Comparison of ENCODE assay signal across 9 cellular contexts in genomic region chr1:44723496-44724407, GRCh38. TPM values are rescaled to one million over a fixed set of nuclear protein-coding genes. Genes with fewer than 3 reads are reported as not detected.
A peak's percentile ranks its signal among the peaks of the same experiment; 100 is the strongest.
DNase-seq lines count a peak whose midpoint lies in the region; ATAC-seq, FAIRE-seq and TF ChIP-seq lines count a peak whose summit lies in the region.
"Had no signal": no experiment of that assay in that cellular context is flagged by ENCODE, and none has a peak within 500 bp of the region (broad histone marks: within the 10 kb centered on the region; RNA-seq: fewer than 3 reads in every experiment).

No MANE protein-coding gene starts in this region.

- no peak for ATAC-seq in GM23338
- peak in 2 of 4 experiments; percentile 30 to 41 for ATAC-seq in T-cell (replicated peaks in 1 of 4)
- peak; percentile 4 for ATAC-seq in stimulated activated naive CD8-positive, alpha-beta T cell treated with anti-CD3 and anti-CD28 coated beads, Interleukin-15, Interleukin-2, amounts not matched to agents 100 U/mL and 50 U/mL, for 24 hours

- CTCF ChIA-PET in T-cell (lab: Charles Lee): interaction anchor here in 1 of 2 donors (0.6 kb wide), 1 partner anchor 8 kb away, joined by 4 read pairs; no protein-coding TSS in a partner anchor

- H3K36me3 ChIP-seq in GM23338 (ENCODE audit: insufficient read depth): no peaks in the 10 kb centered on the region
- no peaks in the 10 kb centered on the region for H3K36me3 ChIP-seq in astrocyte (ENCODE audit: insufficient read depth, low read length)

- no peak overlapping the region for H3K9ac ChIP-seq in astrocyte (ENCODE audit: low read length)
- H3K9ac ChIP-seq: KMS-11 had no signal

- no peak overlapping the region for H3K4me3 Mint-ChIP-seq in GM23338
- peak overlapping the region; percentile 67 to 70 (median 69) for H3K4me3 Mint-ChIP-seq in T-cell
- no peak overlapping the region for H3K4me3 Mint-ChIP-seq in astrocyte (ENCODE audit: unreplicated experiment)

- FAIRE-seq in astrocyte (lab: Jason Lieb, UNC): no peak

- H4K20me1 ChIP-seq in GM23338 (replicated peaks; ENCODE audit: insufficient read depth) (no peaks in the 10 kb centered on the region), astrocyte (ENCODE audit: insufficient read depth, low read length) (no peaks in the 10 kb centered on the region)

- DNase-seq in GM23338 (ENCODE audit: low spot score): no peak
- DNase-seq in T-cell: peak in 4 of 34 experiments; percentile 21 to 37 (median 24)
- no peak for DNase-seq in astrocyte (ENCODE audit: low read depth)
- peak; percentile 66 for DNase-seq in stimulated activated naive CD8-positive, alpha-beta T cell treated with anti-CD3 and anti-CD28 coated beads, Interleukin-15, Interleukin-2, amounts not matched to agents 100 U/mL and 50 U/mL, for 24 hours
- DNase-seq in DMS 273 (lab: John Stamatoyannopoulos, UW; ENCODE audit: unreplicated experiment): no peak
- no peak for DNase-seq in NCI-H128 (lab: John Stamatoyannopoulos, UW; ENCODE audit: unreplicated experiment)
- no peak for DNase-seq in NCI-H524 (lab: John Stamatoyannopoulos, UW)

- H2AFZ ChIP-seq in GM23338: peak overlapping the region; percentile 95
- H2AFZ ChIP-seq in astrocyte (ENCODE audit: low read depth, low read length): no peak overlapping the region

- H3K4me3 ChIP-seq in GM23338: no peak overlapping the region
- H3K4me3 ChIP-seq in astrocyte (ENCODE audit: insufficient read depth, low read depth, low read length): no peak overlapping the region

- H3K9me3 Mint-ChIP-seq in GM23338: peaks cover 2% of the 10 kb centered on the region; the same call in 1 of the 3 replicates
- H3K9me3 Mint-ChIP-seq in T-cell: no peaks in the 10 kb centered on the region
- H3K9me3 Mint-ChIP-seq in astrocyte (ENCODE audit: unreplicated experiment): peaks cover 2% of the 10 kb centered on the region

- POLR2A ChIA-PET in T-cell (lab: Charles Lee): interaction anchor here (0.6 to 1.8 kb wide), 2 partner anchors 85 to 265 kb away, joined by 3 to 8 read pairs; partner anchors contain the start of gene BTBD19 (in 1 of the 2)

- H3K79me2 ChIP-seq in GM23338 (replicated peaks; ENCODE audit: insufficient read depth) (no peaks in the 10 kb centered on the region), astrocyte (ENCODE audit: insufficient read depth, low read length) (no peaks in the 10 kb centered on the region)

- H3F3A ChIP-seq in GM23338 (replicated peaks; ENCODE audit: low read depth): 0 out of 2 replicates have a peak, but pooled peaks cover 3% of the 10 kb centered on the region

- no peaks in the 10 kb centered on the region for H3K27me3 ChIP-seq in GM23338 (ENCODE audit: insufficient read depth)
- no peaks in the 10 kb centered on the region for H3K27me3 ChIP-seq in astrocyte (ENCODE audit: insufficient read depth, low read length)

- H3K36me3 Mint-ChIP-seq in GM23338 (ENCODE audit: low read depth) (no peaks in the 10 kb centered on the region), T-cell (no peaks in the 10 kb centered on the region), astrocyte (ENCODE audit: low read depth, unreplicated experiment) (no peaks in the 10 kb centered on the region)

- H3K27ac ChIP-seq in GM23338 (ENCODE audit: low read depth) (no peak overlapping the region), astrocyte (ENCODE audit: low read depth, low read length) (no peak overlapping the region)
- H3K27ac ChIP-seq: KMS-11 had no signal

- H3K4me1 Mint-ChIP-seq in GM23338 (no peaks in the 10 kb centered on the region; the same call in 2 of the 3 replicates), T-cell (peaks cover 55 to 68% (median 60%) of the 10 kb centered on the region in 3 donors), astrocyte (ENCODE audit: low read depth, unreplicated experiment) (peaks cover 4% of the 10 kb centered on the region)

- H3K4me2 ChIP-seq in GM23338 (no peak overlapping the region), astrocyte (ENCODE audit: low read length) (no peak overlapping the region)
- H3K4me2 ChIP-seq: KMS-11 had no signal

- H3K9me2 ChIP-seq in GM23338 (ENCODE audit: insufficient read depth): no peaks in the 10 kb centered on the region

- H3K27me3 Mint-ChIP-seq in GM23338 (ENCODE audit: insufficient read depth, low read depth, poor library complexity) (peaks cover 12% of the 10 kb centered on the region), T-cell (no peaks in the 10 kb centered on the region), astrocyte (ENCODE audit: low read depth, unreplicated experiment) (no peaks in the 10 kb centered on the region)

- H3K27ac Mint-ChIP-seq in GM23338 (no peak overlapping the region; the same call in 1 of the 2 replicates), T-cell (peak overlapping the region; percentile 91 to 93), astrocyte (ENCODE audit: unreplicated experiment) (peak overlapping the region; percentile 72)

- TF ChIP-seq CTCF in GM23338 (conservative IDR thresholded peaks at IDR 0.05; ENCODE audit: low read depth in 2 of 2): no peak
- no peak for TF ChIP-seq CTCF in astrocyte (IDR thresholded peaks at IDR 0.05; ENCODE audit: insufficient read depth, low read depth, low read length)

- H3K4me1 ChIP-seq in GM23338 (ENCODE audit: insufficient read depth): no peaks in the 10 kb centered on the region
- H3K4me1 ChIP-seq in astrocyte (ENCODE audit: insufficient read depth, low read length): peaks cover 3% of the 10 kb centered on the region

- no peaks in the 10 kb centered on the region for H3K9me3 ChIP-seq in astrocyte (ENCODE audit: insufficient read depth, low read depth, low read length)

TF ChIP-seq in GM23338, 12 proteins besides CTCF, POLR2A, EP300 and RAD21 (continues in another document):
- TF ChIP-seq STAT1 (IDR thresholded peaks at IDR 0.05; ENCODE audit: unreplicated experiment) (no peak), EZH2phosphoT487 (IDR thresholded peaks at IDR 0.05; ENCODE audit: unreplicated experiment) (no peak)
- TF ChIP-seq, protein P1, sequence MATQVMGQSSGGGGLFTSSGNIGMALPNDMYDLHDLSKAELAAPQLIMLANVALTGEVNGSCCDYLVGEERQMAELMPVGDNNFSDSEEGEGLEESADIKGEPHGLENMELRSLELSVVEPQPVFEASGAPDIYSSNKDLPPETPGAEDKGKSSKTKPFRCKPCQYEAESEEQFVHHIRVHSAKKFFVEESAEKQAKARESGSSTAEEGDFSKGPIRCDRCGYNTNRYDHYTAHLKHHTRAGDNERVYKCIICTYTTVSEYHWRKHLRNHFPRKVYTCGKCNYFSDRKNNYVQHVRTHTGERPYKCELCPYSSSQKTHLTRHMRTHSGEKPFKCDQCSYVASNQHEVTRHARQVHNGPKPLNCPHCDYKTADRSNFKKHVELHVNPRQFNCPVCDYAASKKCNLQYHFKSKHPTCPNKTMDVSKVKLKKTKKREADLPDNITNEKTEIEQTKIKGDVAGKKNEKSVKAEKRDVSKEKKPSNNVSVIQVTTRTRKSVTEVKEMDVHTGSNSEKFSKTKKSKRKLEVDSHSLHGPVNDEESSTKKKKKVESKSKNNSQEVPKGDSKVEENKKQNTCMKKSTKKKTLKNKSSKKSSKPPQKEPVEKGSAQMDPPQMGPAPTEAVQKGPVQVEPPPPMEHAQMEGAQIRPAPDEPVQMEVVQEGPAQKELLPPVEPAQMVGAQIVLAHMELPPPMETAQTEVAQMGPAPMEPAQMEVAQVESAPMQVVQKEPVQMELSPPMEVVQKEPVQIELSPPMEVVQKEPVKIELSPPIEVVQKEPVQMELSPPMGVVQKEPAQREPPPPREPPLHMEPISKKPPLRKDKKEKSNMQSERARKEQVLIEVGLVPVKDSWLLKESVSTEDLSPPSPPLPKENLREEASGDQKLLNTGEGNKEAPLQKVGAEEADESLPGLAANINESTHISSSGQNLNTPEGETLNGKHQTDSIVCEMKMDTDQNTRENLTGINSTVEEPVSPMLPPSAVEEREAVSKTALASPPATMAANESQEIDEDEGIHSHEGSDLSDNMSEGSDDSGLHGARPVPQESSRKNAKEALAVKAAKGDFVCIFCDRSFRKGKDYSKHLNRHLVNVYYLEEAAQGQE (IDR thresholded peaks at IDR 0.05; ENCODE audit: unreplicated experiment): no peak

RNA-seq across cellular contexts. Expression of gene RNU5D-1, which starts 7.2 kb away (rescaled TPM):
- total RNA-seq in GM23338 (2014; rRNA removed; shearing (Covaris generic)): not detected in 2 replicates
- not detected in 2 replicates for polyA plus RNA-seq in GM23338 (2016; fragmentation: Nextera tagmentation; extraction: Ambion mirVana)
- total RNA-seq in T-cell (10 to 100 TPM in 1 of 5 donors, not detected in 4; 21.4 TPM), astrocyte (not detected in 2 replicates)
- total RNA-seq: lung microvascular endothelial cell had no signal

RNA-seq across cellular contexts. Expression of gene KIF2C, which starts 15.9 kb away (rescaled TPM):
- total RNA-seq in GM23338 (2014; rRNA removed; shearing (Covaris generic)): 58.2 and 62.9 TPM in 2 replicates
- 35.9 and 38.0 TPM in 2 replicates for polyA plus RNA-seq in GM23338 (2016; fragmentation: Nextera tagmentation; extraction: Ambion mirVana)
- total RNA-seq in T-cell (1 to 10 TPM in 3 of 5 donors, under 1 TPM in 2; 0.68 to 1.6 (median 1.1) TPM), astrocyte (1.9 and 3.2 TPM in 2 replicates)

RNA-seq across cellular contexts. Expression of gene ARMH1, which starts 49.2 kb away (rescaled TPM):
- total RNA-seq in GM23338 (2014; rRNA removed; shearing (Covaris generic)): 0.31 and 0.62 TPM in 2 replicates
- 1.0 TPM in 1 of 2 replicates, not detected in the other for polyA plus RNA-seq in GM23338 (2016; fragmentation: Nextera tagmentation; extraction: Ambion mirVana)
- total RNA-seq in T-cell: 100 to 1,000 TPM in 1 of 5 donors, 10 to 100 TPM in 4; 49.5 to 102 (median 89.7) TPM
- 2.5 and 4.8 TPM in 2 replicates for total RNA-seq in astrocyte

RNA-seq across cellular contexts. Expression of gene TMEM53, which starts 49.5 kb away (rescaled TPM):
- 4.3 and 20.8 TPM in 2 replicates for total RNA-seq in GM23338 (2014; rRNA removed; shearing (Covaris generic))
- 10.6 and 15.4 TPM in 2 replicates for polyA plus RNA-seq in GM23338 (2016; fragmentation: Nextera tagmentation; extraction: Ambion mirVana)
- 1 to 10 TPM; 1.1 to 2.8 (median 2.2) TPM for total RNA-seq in T-cell
- 5.8 and 7.3 TPM in 2 replicates for total RNA-seq in astrocyte

RNA-seq across cellular contexts. Expression of gene RPS8, which starts 51.6 kb away (rescaled TPM):
- 1,756 and 2,098 TPM in 2 replicates for total RNA-seq in GM23338 (2014; rRNA removed; shearing (Covaris generic))
- polyA plus RNA-seq in GM23338 (2016; fragmentation: Nextera tagmentation; extraction: Ambion mirVana): 2,427 and 2,738 TPM in 2 replicates
- 1,000 to 10,000 TPM; 2,713 to 2,895 (median 2,873) TPM for total RNA-seq in T-cell
- total RNA-seq in astrocyte: 1,108 and 1,187 TPM in 2 replicates

Comparison
In these comparisons a context has a peak if more than half of its experiments do, and no peak if none do; other contexts are left out.
1. H3K4me3 Mint-ChIP-seq: peak in T-cell (3 of 3); none in GM23338 (single experiment) and astrocyte (single experiment).
2. RNA of gene KIF2C, which starts 15.9 kb away (total RNA-seq): 58.2 to 62.9 TPM in GM23338; 1.9 to 3.2 TPM in astrocyte and 0.68 to 1.6 TPM in T-cell; every median in the first group is over 10 times any median in the second.